Comparison of ENCODE assay signal across 15 cellular contexts in genomic region chr12:47193066-47193465, GRCh38.
DNase-seq lines count a peak whose midpoint lies in the region; ATAC-seq and TF ChIP-seq lines count a peak whose summit lies in the region.
"Had no signal": no experiment of that assay in that cellular context is flagged by ENCODE, and none has a peak within 500 bp of the region (broad histone marks: within the 10 kb centered on the region; RNA-seq: fewer than 3 reads in every experiment).

No MANE protein-coding gene starts in this region.

- H3K9ac ChIP-seq in OCI-LY1 (ENCODE audit: low read length), result peak overlapping the region; percentile 46

- peaks cover 82% of the 10 kb centered on the region for H3K4me1 Mint-ChIP-seq in activated naive CD8-positive, alpha-beta T cell treated with anti-CD3 and anti-CD28 coated beads for 36 hours
- H3K4me1 Mint-ChIP-seq in stimulated activated effector memory CD8-positive, alpha-beta T cell treated with anti-CD3 and anti-CD28 coated beads, Interleukin-12 subunit alpha, Interleukin-12 subunit beta, amount 100 ng/mL, for 72 hours, result peaks cover 68% of the 10 kb centered on the region

- no peaks in the 10 kb centered on the region for H3K36me3 ChIP-seq in OCI-LY1 (ENCODE audit: insufficient read depth, low read length)
- H3K36me3 ChIP-seq: stomach had no signal

- H3K27ac Mint-ChIP-seq in activated naive CD8-positive, alpha-beta T cell treated with anti-CD3 and anti-CD28 coated beads for 36 hours, result peak overlapping the region; percentile 89
- H3K27ac Mint-ChIP-seq in stimulated activated effector memory CD8-positive, alpha-beta T cell treated with anti-CD3 and anti-CD28 coated beads, Interleukin-12 subunit alpha, Interleukin-12 subunit beta, amount 100 ng/mL, for 72 hours, result peak overlapping the region; percentile 92
- H3K27ac Mint-ChIP-seq: progenitor cell of endocrine pancreas had no signal

- H3K27me3 Mint-ChIP-seq in activated naive CD8-positive, alpha-beta T cell treated with anti-CD3 and anti-CD28 coated beads for 36 hours, result no peaks in the 10 kb centered on the region
- H3K27me3 Mint-ChIP-seq: progenitor cell of endocrine pancreas had no signal

- no peaks in the 10 kb centered on the region for H4K20me1 ChIP-seq in OCI-LY1 (ENCODE audit: insufficient read depth, low read length)

- no peaks in the 10 kb centered on the region for H3F3A ChIP-seq in OCI-LY1 (ENCODE audit: insufficient read depth, low read length)

- H3K9me2 ChIP-seq in OCI-LY1 (ENCODE audit: low read depth, low read length), result no peaks in the 10 kb centered on the region

- peaks cover 75% of the 10 kb centered on the region for H3K4me1 ChIP-seq in OCI-LY1 (ENCODE audit: insufficient read depth, low read length, severe bottlenecking)

- intact Hi-C loops in cardiac septum (cut with DNase I), result no loop called here

- no peaks in the 10 kb centered on the region for H3K9me3 ChIP-seq in OCI-LY1 (ENCODE audit: low read length)
- H3K9me3 ChIP-seq: stomach had no signal

- peak; percentile 69 for ATAC-seq in stimulated activated effector memory CD8-positive, alpha-beta T cell treated with anti-CD3 and anti-CD28 coated beads, Interleukin-12 subunit alpha, Interleukin-12 subunit beta, amount 100 ng/mL, for 72 hours
- ATAC-seq in HG03439 (IDR thresholded peaks at IDR 0.05; ENCODE audit: unreplicated experiment), result no peak

- DNase-seq in activated effector memory CD4-positive, alpha-beta T cell treated with anti-CD3 and anti-CD28 coated beads, Interleukin-2, amount 50 U/mL, for 16 hours, result peak; percentile 66
- no peak for DNase-seq in activated effector memory CD4-positive, alpha-beta T cell treated with Interleukin-2 at 50 U/mL for 16 hours
- no peak for DNase-seq in activated naive CD8-positive, alpha-beta T cell treated with anti-CD3 and anti-CD28 coated beads for 36 hours
- no peak for DNase-seq in stimulated activated effector memory CD8-positive, alpha-beta T cell treated with anti-CD3 and anti-CD28 coated beads, Interleukin-12 subunit alpha, Interleukin-12 subunit beta, amount 100 ng/mL, for 72 hours (ENCODE audit: low spot score in 2 of 2)
- DNase-seq in cardiac septum (ENCODE audit: low spot score) (no peak), OCI-M2 (lab: John Stamatoyannopoulos, UW; ENCODE audit: unreplicated experiment) (no peak)
- DNase-seq: caudate nucleus, left ventricle myocardium superior, NCI-H1105, NCI-H2171, stomach had no signal

- peak overlapping the region; percentile 50 for H3K4me2 ChIP-seq in OCI-LY1 (ENCODE audit: low read length)
- H3K4me2 ChIP-seq: smooth muscle cell had no signal

- no peak overlapping the region; the same call in 1 of the 2 replicates for H2AFZ ChIP-seq in OCI-LY1 (ENCODE audit: low read length)

- no peak for TF ChIP-seq CTCF in OCI-LY1 (IDR thresholded peaks at IDR 0.05; ENCODE audit: low read length)

- H3K27ac ChIP-seq in OCI-LY1 (ENCODE audit: low read depth, low read length, poor library complexity, severe bottlenecking), result peak overlapping the region; percentile 88
- H3K27ac ChIP-seq: stomach had no signal

- peak overlapping the region; percentile 65 for H3K4me3 Mint-ChIP-seq in activated naive CD8-positive, alpha-beta T cell treated with anti-CD3 and anti-CD28 coated beads for 36 hours
- H3K4me3 Mint-ChIP-seq in stimulated activated effector memory CD8-positive, alpha-beta T cell treated with anti-CD3 and anti-CD28 coated beads, Interleukin-12 subunit alpha, Interleukin-12 subunit beta, amount 100 ng/mL, for 72 hours, result peak overlapping the region; percentile 61

- no peaks in the 10 kb centered on the region for H3K79me2 ChIP-seq in OCI-LY1 (ENCODE audit: insufficient read depth, low read length)

- H3K27me3 ChIP-seq in OCI-LY1 (ENCODE audit: insufficient read depth, low read length), result no peaks in the 10 kb centered on the region
- H3K27me3 ChIP-seq: stomach had no signal

- peak overlapping the region; percentile 21 for H3K4me3 ChIP-seq in OCI-LY1 (ENCODE audit: low read depth, low read length, poor library complexity, severe bottlenecking)
- H3K4me3 ChIP-seq: smooth muscle cell, stomach had no signal

- H3K36me3 Mint-ChIP-seq in activated naive CD8-positive, alpha-beta T cell treated with anti-CD3 and anti-CD28 coated beads for 36 hours, result peaks cover 23% of the 10 kb centered on the region
- peaks cover under 1% of the 10 kb centered on the region for H3K36me3 Mint-ChIP-seq in stimulated activated effector memory CD8-positive, alpha-beta T cell treated with anti-CD3 and anti-CD28 coated beads, Interleukin-12 subunit alpha, Interleukin-12 subunit beta, amount 100 ng/mL, for 72 hours

- peaks cover 3% of the 10 kb centered on the region for H3K9me3 Mint-ChIP-seq in activated naive CD8-positive, alpha-beta T cell treated with anti-CD3 and anti-CD28 coated beads for 36 hours
- H3K9me3 Mint-ChIP-seq in stimulated activated effector memory CD8-positive, alpha-beta T cell treated with anti-CD3 and anti-CD28 coated beads, Interleukin-12 subunit alpha, Interleukin-12 subunit beta, amount 100 ng/mL, for 72 hours, result no peaks in the 10 kb centered on the region
